Comparison of ENCODE assay signal across 18 cellular contexts in genomic region chr5:179596421-179596820, GRCh38. TPM values are rescaled to one million over a fixed set of nuclear protein-coding genes. Genes with fewer than 3 reads are reported as not detected.
DNase-seq lines count a peak whose midpoint lies in the region; ATAC-seq and TF ChIP-seq lines count a peak whose summit lies in the region.
"Had no signal": no experiment of that assay in that cellular context is flagged by ENCODE, and none has a peak within 500 bp of the region (broad histone marks: within the 10 kb centered on the region; RNA-seq: fewer than 3 reads in every experiment).

No MANE protein-coding gene starts in this region.

- intact Hi-C loops in Panc1 (cut with micrococcal nuclease; ENCODE audit: unreplicated experiment) = no loop called here

- in situ Hi-C loops in Panc1 (cut with HindIII; ENCODE audit: low pct_unique_long_range_greater_than_20kb, low sequenced_read_pairs) = no loop called here

- BruUV-seq in Panc1 (replicated peaks; lab: Mats Ljungman, UMichigan) = no TSS peak

- H3K36me3 ChIP-seq in Panc1 (ENCODE audit: control insufficient read depth, insufficient read depth, low read length) = peaks cover 12% of the 10 kb centered on the region

- CTCF ChIA-PET in Panc1 (lab: Charles Lee) = no interaction called here

- DNase-seq in DMS 273 (lab: John Stamatoyannopoulos, UW; ENCODE audit: unreplicated experiment) (peak; percentile 35), DMS 273 treated with DMSO at 0.1 percent for 48 hours (lab: John Stamatoyannopoulos, UW) (no peak), COLO668 (lab: John Stamatoyannopoulos, UW; ENCODE audit: unreplicated experiment) (peak; percentile 86), NCI-H2107 treated with DMSO at 0.1 percent for 48 hours (lab: John Stamatoyannopoulos, UW; ENCODE audit: unreplicated experiment) (peak; percentile 74), Panc1 (ENCODE audit: low read depth, low spot score) (no peak), iPS-NIHi11 (ENCODE audit: low spot score) (no peak)
- DNase-seq: Calu3; CD4-positive, CD25-positive, alpha-beta regulatory T cell; DND-41; NCI-H1436; NCI-H2227 treated with DMSO at 0.1 percent for 48 hours; SK-N-SH; T-helper 1 cell had no signal

- no peak for TF ChIP-seq CTCF in Panc1 (IDR thresholded peaks at IDR 0.05)

- POLR2A ChIA-PET in Panc1 (lab: Charles Lee) = no interaction called here

- 0 out of 2 replicates have a peak, but pooled peaks have one; percentile 15 for ATAC-seq in Panc1
- ATAC-seq in HG02938 (IDR thresholded peaks at IDR 0.05; ENCODE audit: unreplicated experiment) = no peak
- ATAC-seq in HG03097 (IDR thresholded peaks at IDR 0.05; ENCODE audit: low FRiP score, unreplicated experiment) = no peak
- ATAC-seq: Right ventricle myocardium inferior had no signal

- H3K4me1 ChIP-seq in Panc1 (ENCODE audit: control insufficient read depth, insufficient read depth, low read length) = no peaks in the 10 kb centered on the region

- H3K4me3 ChIP-seq in Panc1 (ENCODE audit: low read depth in 2 of 2, low read length in 2 of 2) = no peak overlapping the region
- H3K4me3 ChIP-seq: HAP-1 had no signal

- no peak overlapping the region for H3K27ac ChIP-seq in Panc1 (ENCODE audit: low read length)
- H3K27ac ChIP-seq: 22Rv1 had no signal

- H3K27me3 ChIP-seq in Panc1 (ENCODE audit: control insufficient read depth, insufficient read depth, low read length) = no peaks in the 10 kb centered on the region

- H3K9me3 ChIP-seq in Panc1 (ENCODE audit: control insufficient read depth, insufficient read depth, low read depth, low read length) = no peaks in the 10 kb centered on the region
- H3K9me3 ChIP-seq: HAP-1, SK-N-SH had no signal

RNA-seq across cellular contexts. Expression of gene HNRNPH1, which starts 27.1 kb away (rescaled TPM):
- 587 TPM for total RNA-seq in Panc1 (2021; ENCODE audit: unreplicated experiment)
- polyA plus RNA-seq in Panc1 (2012; ENCODE audit: insufficient read length) = 477 TPM

RNA-seq across cellular contexts. Expression of gene RUFY1, which starts 46.1 kb away (rescaled TPM):
- 66.3 TPM for total RNA-seq in Panc1 (2021; ENCODE audit: unreplicated experiment)
- 51.6 TPM for polyA plus RNA-seq in Panc1 (2012; ENCODE audit: insufficient read length)

Comparison
In these comparisons a context has a peak if more than half of its experiments do, and no peak if none do; other contexts are left out.
1. DNase-seq: peak in DMS 273 (single experiment), COLO668 (single experiment) and NCI-H2107 treated with DMSO at 0.1 percent for 48 hours (single experiment); none in DMS 273 treated with DMSO at 0.1 percent for 48 hours (single experiment), Panc1 (single experiment) and iPS-NIHi11 (single experiment).